ENCODE assay signal across 8 cellular contexts in the genomic region with DNA sequence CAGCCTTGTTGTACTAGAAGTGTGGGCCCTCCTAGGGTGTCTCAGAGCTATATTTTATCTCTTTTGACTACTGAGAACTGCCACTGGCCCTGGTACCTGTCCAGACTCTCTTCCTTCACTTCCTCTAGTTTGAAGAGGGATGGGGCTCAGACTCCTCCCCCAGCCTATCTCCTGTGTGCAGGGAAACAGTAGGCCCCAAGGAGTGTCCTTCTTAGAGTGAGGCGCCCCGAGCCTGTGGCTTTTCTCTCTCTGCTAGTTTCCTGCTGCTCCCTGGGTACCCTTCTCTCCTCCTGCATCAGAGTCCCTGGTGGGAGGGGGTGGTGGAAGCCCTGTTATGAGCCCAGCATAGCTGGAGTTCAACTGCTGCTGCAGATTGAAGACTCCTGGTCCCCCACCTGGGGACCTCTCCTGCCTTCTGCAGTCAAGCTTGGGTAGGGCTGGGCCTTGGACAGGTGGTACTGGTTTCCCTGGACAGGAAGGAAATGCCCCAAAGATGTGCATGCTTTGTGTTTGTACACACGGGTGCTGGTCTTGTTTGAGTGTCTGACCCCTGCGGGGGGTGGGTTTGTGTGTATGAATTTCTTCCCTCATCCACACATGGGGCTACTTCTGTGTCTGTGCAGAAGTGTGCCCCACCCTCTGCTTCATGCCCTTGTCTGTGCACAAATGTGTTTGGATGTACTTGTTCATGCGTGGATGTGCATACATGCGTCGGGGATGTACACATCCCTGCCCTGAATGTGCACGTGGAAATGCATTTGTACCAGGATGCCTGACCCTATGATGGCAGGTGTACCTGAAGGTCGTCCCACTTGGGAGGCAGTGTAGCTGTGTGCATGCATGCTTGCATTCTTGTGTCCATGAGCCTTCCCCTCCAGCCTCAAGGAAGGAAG. TPM values are rescaled to one million over a fixed set of nuclear protein-coding genes. Genes with fewer than 3 reads are reported as not detected.
A peak's percentile ranks its signal among the peaks of the same experiment; 100 is the strongest.
DNase-seq lines count a peak whose midpoint lies in the region; ATAC-seq and TF ChIP-seq lines count a peak whose summit lies in the region.

No MANE protein-coding gene starts in this region.

- no peaks in the 10 kb centered on the region for H3K36me3 ChIP-seq in H7 (replicated peaks; ENCODE audit: control insufficient read depth, insufficient read depth, low read length)
- H3K36me3 ChIP-seq in SK-N-MC (ENCODE audit: insufficient read depth, low read length), result no peaks in the 10 kb centered on the region
- no peaks in the 10 kb centered on the region for H3K36me3 ChIP-seq in gastrocnemius medialis

- ATAC-seq in gastrocnemius medialis, result no peak

- no peak for TF ChIP-seq POLR2A in gastrocnemius medialis (IDR thresholded peaks at IDR 0.05)

- peak overlapping the region; percentile 48 for H3K4me3 ChIP-seq in H7 (ENCODE audit: insufficient read depth, low read depth, low read length)
- no peak overlapping the region for H3K4me3 ChIP-seq in SK-N-MC
- peak overlapping the region; percentile 17 for H3K4me3 ChIP-seq in fibroblast of the aortic adventitia (ENCODE audit: low read depth, low read length)
- peak overlapping the region in 1 of 4 donors; percentile 100 for H3K4me3 ChIP-seq in gastrocnemius medialis

- H3K27ac ChIP-seq in SK-N-MC (peak overlapping the region; percentile 74), gastrocnemius medialis (peak overlapping the region; percentile 95 to 100 (median 98))

- H3K4me1 ChIP-seq in gastrocnemius medialis, result peaks cover 78 to 89% of the 10 kb centered on the region in 2 donors

- DNase-seq in H7 (peak; percentile 62), SK-N-MC (ENCODE audit: low read depth, low spot score) (no peak), fibroblast of the aortic adventitia (ENCODE audit: low read depth) (no peak), gastrocnemius medialis (peak in 1 of 2 donors; percentile 22), mucosa of gallbladder (ENCODE audit: low spot score) (no peak), cerebellar nuclear complex (lab: John Stamatoyannopoulos, UW) (no peak), NCI-H2107 (lab: John Stamatoyannopoulos, UW) (no peak), DMS153 (lab: John Stamatoyannopoulos, UW) (no peak)

- H3K27me3 ChIP-seq in H7 (ENCODE audit: control insufficient read depth, insufficient read depth, low read length), result peaks cover 12% of the 10 kb centered on the region
- no peaks in the 10 kb centered on the region for H3K27me3 ChIP-seq in gastrocnemius medialis

- H3K9me3 ChIP-seq in SK-N-MC (ENCODE audit: low read depth, low read length) (no peaks in the 10 kb centered on the region), gastrocnemius medialis (no peaks in the 10 kb centered on the region)

- in situ Hi-C loops in gastrocnemius medialis (cut with MboI; ENCODE audit: low sequenced_read_pairs in 4 of 4), result no loop called here

- intact Hi-C loops in gastrocnemius medialis (cut with DNase I; ENCODE audit: low total_unique reads), result loop anchor here (5.0 to 10.0 kb wide), 2 partner anchors 204 to 301 kb away; a partner anchor contains a TSS

- no peak for TF ChIP-seq CTCF in fibroblast of the aortic adventitia (IDR thresholded peaks at IDR 0.05; ENCODE audit: insufficient read depth, low read length)
- TF ChIP-seq CTCF in gastrocnemius medialis (IDR thresholded peaks at IDR 0.05 in 4 of 5, conservative IDR thresholded peaks at IDR 0.05 in 1 of 5), result no peak

- no peak overlapping the region for H3K9ac ChIP-seq in SK-N-MC (ENCODE audit: insufficient read length)

RNA-seq across cellular contexts. Expression of a gene that starts 6.9 kb away (rescaled TPM):
- total RNA-seq in H7 (2014; rRNA removed; shearing (Covaris generic)), result 19.3 and 22.1 TPM in 2 replicates
- total RNA-seq in fibroblast of the aortic adventitia (ENCODE audit: low replicate concordance) (16.0 and 25.2 TPM in 2 replicates), gastrocnemius medialis (10 to 100 TPM; 20.3 to 67.0 (median 48.4) TPM), mucosa of gallbladder (39.4 TPM)

RNA-seq across cellular contexts. Expression of a gene that starts 28.2 kb away (rescaled TPM):
- 80.8 and 83.6 TPM in 2 replicates for total RNA-seq in H7 (2014; rRNA removed; shearing (Covaris generic))
- total RNA-seq in fibroblast of the aortic adventitia (ENCODE audit: low replicate concordance), result 2.9 and 40.4 TPM in 2 replicates
- under 1 TPM in 3 of 4 donors, not detected in 1; 0.27 to 0.75 (median 0.66) TPM for total RNA-seq in gastrocnemius medialis
- total RNA-seq in mucosa of gallbladder, result 6.8 TPM

RNA-seq across cellular contexts. Expression of a gene that starts 48.6 kb away (rescaled TPM):
- 0.38 and 1.2 TPM in 2 replicates for total RNA-seq in H7 (2014; rRNA removed; shearing (Covaris generic))
- 5.9 TPM in 1 of 2 replicates, not detected in the other for total RNA-seq in fibroblast of the aortic adventitia (ENCODE audit: low replicate concordance)
- total RNA-seq in gastrocnemius medialis, result 1 to 10 TPM in 1 of 4 donors, under 1 TPM in 1, not detected in 2; 0.98 to 1.2 TPM
- total RNA-seq in mucosa of gallbladder, result 1.9 TPM
